ENCODE assay signal across 1 cellular context in genomic region chr12:107395817-107396216, GRCh38.
TF ChIP-seq lines count a peak whose summit lies in the region.

No MANE protein-coding gene starts in this region.

TF ChIP-seq in HepG2, 621 proteins besides CTCF, POLR2A, EP300 and RAD21 (continued from another document):
- TF ChIP-seq ZBTB40 (IDR thresholded peaks at IDR 0.05): no peak
- 0 out of 2 replicates have a peak, but pooled peaks have one; percentile 30 for TF ChIP-seq ZBTB40 (CRISPR knock-in tag; IDR thresholded peaks at IDR 0.05)
- TF ChIP-seq NBN (conservative IDR thresholded peaks at IDR 0.05): no peak
- no peak for TF ChIP-seq IRX3 (CRISPR knock-in tag; IDR thresholded peaks at IDR 0.05; ENCODE audit: borderline replicate concordance, low read depth)
